ENCODE assay signal across 28 cellular contexts in the genomic region with DNA sequence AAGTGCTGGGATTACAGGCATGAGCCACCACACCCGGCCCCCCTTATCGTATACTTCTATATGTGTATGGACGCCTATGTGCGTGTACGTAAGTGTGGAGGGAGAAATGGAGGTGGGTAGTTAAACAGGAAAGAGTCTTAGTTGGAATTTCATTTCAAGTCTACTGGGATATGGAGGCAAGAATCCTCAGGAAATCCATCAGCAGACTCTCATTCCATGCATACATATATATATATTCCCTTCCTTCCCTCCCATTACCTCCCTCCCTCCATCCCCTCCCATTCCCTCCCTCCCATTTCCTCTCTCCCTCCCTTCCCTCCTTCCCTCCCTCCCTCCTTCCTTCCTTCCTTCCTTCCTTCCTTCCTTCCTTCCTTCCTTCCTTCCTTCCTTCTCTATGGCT.
"Had no signal": no experiment of that assay in that cellular context is flagged by ENCODE, and none has a peak within 500 bp of the region (broad histone marks: within the 10 kb centered on the region; RNA-seq: fewer than 3 reads in every experiment).

No MANE protein-coding gene starts in this region.

- H3K4me1 ChIP-seq: colonic mucosa, esophagus muscularis mucosa, esophagus squamous epithelium, foreskin keratinocyte, gastrocnemius medialis, gastroesophageal sphincter, heart left ventricle, heart right ventricle had no signal

- H3K9me3 ChIP-seq: colonic mucosa, esophagus muscularis mucosa, esophagus squamous epithelium, gastrocnemius medialis, gastroesophageal sphincter, heart left ventricle had no signal

- H3K4me3 ChIP-seq: colonic mucosa, coronary artery, dorsolateral prefrontal cortex, esophagus muscularis mucosa, esophagus squamous epithelium, gastrocnemius medialis, gastroesophageal sphincter, heart left ventricle, heart right ventricle had no signal

- FAIRE-seq: colon, endometrium, endothelial cell of umbilical vein, frontal cortex had no signal

- H3K27ac ChIP-seq: colonic mucosa, coronary artery, dorsolateral prefrontal cortex, epithelial cell of prostate, esophagus muscularis mucosa, esophagus squamous epithelium, foreskin keratinocyte, gastrocnemius medialis, gastroesophageal sphincter, heart left ventricle, heart right ventricle had no signal

- H3K27me3 ChIP-seq: colonic mucosa, dorsolateral prefrontal cortex, esophagus muscularis mucosa, esophagus squamous epithelium, foreskin keratinocyte, gastrocnemius medialis, gastroesophageal sphincter, heart right ventricle had no signal

- H3K36me3 ChIP-seq: colonic mucosa, esophagus muscularis mucosa, esophagus squamous epithelium, gastrocnemius medialis, gastroesophageal sphincter, heart left ventricle, heart right ventricle had no signal

- DNase-seq: colonic mucosa; cortex of kidney; dermis blood vessel endothelial cell; dorsolateral prefrontal cortex; effector CD4-positive, alpha-beta T cell; effector CD8-positive, alpha-beta T cell; effector memory CD4-positive, alpha-beta T cell; effector memory CD8-positive, alpha-beta T cell; endodermal cell; erythroblast; esophagus squamous epithelium; foreskin fibroblast; foreskin keratinocyte; foreskin melanocyte; gastrocnemius medialis; glutamatergic neuron; head of caudate nucleus; heart left ventricle; heart right ventricle had no signal

- ATAC-seq: effector memory CD8-positive, alpha-beta T cell; esophagus mucosa; foreskin keratinocyte; gastrocnemius medialis; gastroesophageal sphincter; heart left ventricle; heart right ventricle had no signal
